Comparison of ENCODE assay signal across 10 cellular contexts in the genomic region with DNA sequence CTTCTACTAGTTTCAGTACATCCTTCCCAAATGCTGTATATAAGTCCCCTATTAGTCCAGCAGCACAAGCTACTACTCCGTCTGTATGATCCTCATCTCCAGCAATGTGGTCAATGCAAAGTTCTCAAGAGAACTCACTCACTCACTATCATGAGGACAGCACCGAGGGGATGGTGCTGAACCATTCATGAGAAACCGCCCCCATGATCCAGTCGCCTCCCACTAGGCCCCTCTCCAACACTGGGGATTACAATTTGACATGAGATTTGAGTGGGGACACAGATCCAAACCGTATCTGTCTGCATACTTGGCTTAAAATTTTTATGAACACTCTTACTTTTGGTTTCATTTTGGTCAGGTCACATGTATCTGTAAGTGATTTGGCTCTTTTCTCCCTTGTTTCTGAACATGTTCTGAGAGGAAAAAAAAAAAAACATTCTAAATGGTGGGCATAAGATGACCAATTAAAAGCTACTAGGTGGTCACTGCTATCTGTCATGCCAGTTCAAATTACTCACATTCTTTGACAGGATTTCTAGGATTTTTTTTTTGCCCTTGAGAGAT.
DNase-seq lines count a peak whose midpoint lies in the region; ATAC-seq and TF ChIP-seq lines count a peak whose summit lies in the region.
"Had no signal": no experiment of that assay in that cellular context is flagged by ENCODE, and none has a peak within 500 bp of the region (broad histone marks: within the 10 kb centered on the region; RNA-seq: fewer than 3 reads in every experiment).

No MANE protein-coding gene starts in this region.

- H3K36me3 Mint-ChIP-seq in activated CD8-positive, alpha-beta memory T cell treated with anti-CD3 and anti-CD28 coated beads, Interleukin-2, amount 10 ng/mL, durations not matched to agents 7 days and 5 days = peaks cover 17% of the 10 kb centered on the region
- no peaks in the 10 kb centered on the region for H3K36me3 Mint-ChIP-seq in endothelial cell (ENCODE audit: low read depth, unreplicated experiment)

- ATAC-seq in activated CD8-positive, alpha-beta memory T cell treated with anti-CD3 and anti-CD28 coated beads, Interleukin-2, amount 10 ng/mL, durations not matched to agents 7 days and 5 days = peak; percentile 53
- peak; percentile 27 for ATAC-seq in foreskin keratinocyte

- H3K4me3 Mint-ChIP-seq in activated CD8-positive, alpha-beta memory T cell treated with anti-CD3 and anti-CD28 coated beads, Interleukin-2, amount 10 ng/mL, durations not matched to agents 7 days and 5 days = peak overlapping the region; percentile 53
- H3K4me3 Mint-ChIP-seq in endothelial cell (ENCODE audit: unreplicated experiment) = no peak overlapping the region

- TF ChIP-seq CTCF in WI38 (IDR thresholded peaks at IDR 0.05; ENCODE audit: low read depth, low read length) = no peak
- TF ChIP-seq CTCF in foreskin keratinocyte (conservative IDR thresholded peaks at IDR 0.05) = no peak
- no peak for TF ChIP-seq CTCF in stomach (IDR thresholded peaks at IDR 0.05)
- no peak for TF ChIP-seq CTCF in endothelial cell (IDR thresholded peaks at IDR 0.05; ENCODE audit: unreplicated experiment)

- TF ChIP-seq EP300 in stomach (IDR thresholded peaks at IDR 0.05) = no peak

- peaks cover 3% of the 10 kb centered on the region for H3K4me1 ChIP-seq in foreskin keratinocyte
- H3K4me1 ChIP-seq in stomach = peaks cover 0 to 3% (median 2%) of the 10 kb centered on the region in 4 donors

- H3K27ac ChIP-seq in foreskin keratinocyte (no peak overlapping the region), stomach (no peak overlapping the region)

- WGBS in stomach, 5 donors = 29 to 54% (median 49%) methylated on average over 5 of the region's 5 CpGs

- no peaks in the 10 kb centered on the region for H3K9me3 ChIP-seq in stomach

- intact Hi-C loops in stomach (cut with DNase I; ENCODE audit: low total_unique reads) = no loop called here

- CTCF ChIA-PET in activated CD8-positive, alpha-beta memory T cell treated with anti-CD3 and anti-CD28 coated beads, Interleukin-2, amount 10 ng/mL, durations not matched to agents 7 days and 5 days (lab: Charles Lee) = interaction anchor here (0.9 to 3.3 kb wide), 2 partner anchors 12 to 173 kb away, joined by 3 to 14 read pairs; no protein-coding TSS in a partner anchor

- H3K4me3 ChIP-seq in WI38 (ENCODE audit: low read depth, low read length) = peak overlapping the region; percentile 30
- H3K4me3 ChIP-seq in stomach = peak overlapping the region; percentile 15 to 37 (median 36)

- peaks cover 14% of the 10 kb centered on the region for H3K27me3 ChIP-seq in foreskin keratinocyte
- peaks cover 0 to 16% (median 9%) of the 10 kb centered on the region in 3 donors for H3K27me3 ChIP-seq in stomach

- H3K4me1 Mint-ChIP-seq in activated CD8-positive, alpha-beta memory T cell treated with anti-CD3 and anti-CD28 coated beads, Interleukin-2, amount 10 ng/mL, durations not matched to agents 7 days and 5 days = peaks cover 23% of the 10 kb centered on the region
- H3K4me1 Mint-ChIP-seq in endothelial cell (ENCODE audit: unreplicated experiment) = peaks cover 8% of the 10 kb centered on the region

- no peak for DNase-seq in activated CD8-positive, alpha-beta memory T cell treated with anti-CD3 and anti-CD28 coated beads, Interleukin-2, amount 10 ng/mL, durations not matched to agents 7 days and 5 days
- no peak for DNase-seq in activated CD8-positive, alpha-beta memory T cell treated with anti-CD3 and anti-CD28 coated beads, Interleukin-2, amount 50 U/mL, for 48 hours
- DNase-seq in foreskin keratinocyte = no peak
- DNase-seq in stomach = no peak
- no peak for DNase-seq in endothelial cell (ENCODE audit: low spot score)
- DNase-seq in stimulated activated CD4-positive, alpha-beta T cell treated with anti-CD3 and anti-CD28 coated beads, Interleukin-2, amount 100 ng/mL, for 48 hours = no peak
- DNase-seq in NCI-H446 (lab: John Stamatoyannopoulos, UW) = no peak
- DNase-seq: aorta, RPMI8226 had no signal

- TF ChIP-seq POLR2A in stomach (IDR thresholded peaks at IDR 0.05) = no peak

- no peaks in the 10 kb centered on the region for H3K36me3 ChIP-seq in stomach

- H3K9me3 Mint-ChIP-seq in activated CD8-positive, alpha-beta memory T cell treated with anti-CD3 and anti-CD28 coated beads, Interleukin-2, amount 10 ng/mL, durations not matched to agents 7 days and 5 days (ENCODE audit: low read depth) = peaks cover 4% of the 10 kb centered on the region
- H3K9me3 Mint-ChIP-seq in endothelial cell (ENCODE audit: unreplicated experiment) = no peaks in the 10 kb centered on the region

- H3K27me3 Mint-ChIP-seq in activated CD8-positive, alpha-beta memory T cell treated with anti-CD3 and anti-CD28 coated beads, Interleukin-2, amount 10 ng/mL, durations not matched to agents 7 days and 5 days = peaks cover 9% of the 10 kb centered on the region
- H3K27me3 Mint-ChIP-seq in endothelial cell (ENCODE audit: unreplicated experiment) = peaks cover 1% of the 10 kb centered on the region

- H3K27ac Mint-ChIP-seq in activated CD8-positive, alpha-beta memory T cell treated with anti-CD3 and anti-CD28 coated beads, Interleukin-2, amount 10 ng/mL, durations not matched to agents 7 days and 5 days = peak overlapping the region; percentile 78
- no peak overlapping the region for H3K27ac Mint-ChIP-seq in endothelial cell (ENCODE audit: unreplicated experiment)
